ENCODE assay signal across 9 cellular contexts in the genomic region with DNA sequence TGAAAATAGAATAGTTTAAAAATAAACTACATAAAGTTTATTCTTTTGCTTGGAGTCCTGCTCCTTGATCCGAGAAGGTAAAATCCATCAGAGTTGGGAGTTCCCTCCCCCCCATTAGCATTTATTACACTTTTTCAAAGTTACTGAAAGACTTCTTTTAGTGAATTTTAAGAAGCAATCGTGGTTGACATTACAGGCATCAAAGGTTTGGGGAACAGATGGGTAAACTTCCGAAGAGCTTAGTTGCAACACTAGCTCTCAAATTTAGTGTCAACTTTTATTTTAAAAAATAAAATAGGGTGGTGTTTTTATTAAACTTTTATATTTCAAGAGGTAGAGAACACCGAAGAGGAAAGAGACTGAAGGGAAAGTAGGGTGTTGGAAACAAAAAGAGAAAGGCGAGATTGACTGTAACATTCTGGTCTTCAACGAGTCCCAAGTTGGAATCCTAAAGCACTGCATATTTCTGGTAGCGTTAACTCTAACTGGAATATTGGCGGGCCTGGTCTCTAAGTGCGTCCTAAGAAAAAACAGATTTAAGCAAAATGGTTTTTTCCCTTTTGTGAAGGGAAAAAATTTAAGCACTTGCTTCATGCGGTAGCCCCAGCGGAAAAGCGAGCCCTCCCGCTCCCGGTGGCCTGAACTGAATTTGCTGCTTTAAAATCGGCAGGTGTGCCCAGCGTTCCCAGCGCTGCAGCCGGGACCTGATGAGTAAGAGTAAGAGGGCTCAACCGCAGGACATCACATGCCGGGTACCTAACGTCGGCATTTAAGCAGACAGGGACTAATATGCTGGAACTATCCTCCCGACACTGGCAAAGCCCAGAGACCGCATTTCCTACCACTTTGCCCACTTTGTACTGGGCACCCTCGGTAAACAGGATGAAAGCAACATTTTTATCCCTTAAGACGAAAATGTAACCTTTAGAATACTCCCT. TPM values are rescaled to one million over a fixed set of nuclear protein-coding genes. Genes with fewer than 3 reads are reported as not detected.
DNase-seq lines count a peak whose midpoint lies in the region; ATAC-seq, FAIRE-seq and TF ChIP-seq lines count a peak whose summit lies in the region.
"Had no signal": no experiment of that assay in that cellular context is flagged by ENCODE, and none has a peak within 500 bp of the region (broad histone marks: within the 10 kb centered on the region; RNA-seq: fewer than 3 reads in every experiment).

No MANE protein-coding gene starts in this region.

- TF ChIP-seq CTCF in spleen (IDR thresholded peaks at IDR 0.05 in 8 of 11, conservative IDR thresholded peaks at IDR 0.05 in 3 of 11): no peak

- no peak overlapping the region for H3K27ac ChIP-seq in HUES64 (ENCODE audit: low read depth, low read length)
- peak overlapping the region; percentile 48 for H3K27ac ChIP-seq in angular gyrus (ENCODE audit: low read depth, low read length)
- peak overlapping the region in 7 of 8 donors; percentile 85 to 93 (median 87) for H3K27ac ChIP-seq in spleen

- H3K4me3 ChIP-seq in HUES64 (ENCODE audit: low read length) (peak overlapping the region; percentile 63), spleen (peak overlapping the region in 5 of 8 donors; percentile 69 to 93 (median 83))

- H3K9ac ChIP-seq in HUES64 (ENCODE audit: low read depth, low read length): no peak overlapping the region

- H3K9me3 ChIP-seq in HUES64 (ENCODE audit: insufficient read depth, low read depth, low read length): no peaks in the 10 kb centered on the region
- H3K9me3 ChIP-seq in spleen: no peaks in the 10 kb centered on the region

- no peak for ATAC-seq in stimulated activated naive B cell treated with anti-CD40 and anti-IgM and Interleukin-4, amounts not matched to agents 10 μg/mL and 1 μg/mL and 100 μg/mL, for 72 hours (replicated peaks)
- ATAC-seq in GM18909 (IDR thresholded peaks at IDR 0.05; ENCODE audit: poor library complexity, unreplicated experiment) (no peak), GM21529 (IDR thresholded peaks at IDR 0.05; ENCODE audit: unreplicated experiment) (no peak)

- no peak for FAIRE-seq in GM19239 (lab: Jason Lieb, UNC)

- intact Hi-C loops in spleen (cut with DNase I; ENCODE audit: low total_unique reads): loop anchor here (5.0 kb wide), 1 partner anchor 401 kb away; no protein-coding TSS in a partner anchor

- H3K4me1 ChIP-seq in HUES64 (ENCODE audit: insufficient read depth, low read length) (peaks cover 42% of the 10 kb centered on the region), spleen (peaks cover 25 to 73% (median 62%) of the 10 kb centered on the region in 6 donors)

- peak overlapping the region in 1 of 2 donors; percentile 64 for H3K4me3 Mint-ChIP-seq in stimulated activated naive B cell treated with anti-CD40 and anti-IgM and Interleukin-4, amounts not matched to agents 10 μg/mL and 1 μg/mL and 100 μg/mL, for 72 hours

- H3K4me1 Mint-ChIP-seq in stimulated activated naive B cell treated with anti-CD40 and anti-IgM and Interleukin-4, amounts not matched to agents 10 μg/mL and 1 μg/mL and 100 μg/mL, for 72 hours: peaks cover 14 to 36% of the 10 kb centered on the region in 2 donors

- 1% methylated on average over 26 of the region's 26 CpGs for WGBS in HUES64
- 66 to 84% (median 72%) methylated on average over 26 of the region's 26 CpGs for WGBS in spleen, 5 donors

- H3K36me3 ChIP-seq in HUES64 (ENCODE audit: insufficient read depth, low read length): no peaks in the 10 kb centered on the region
- no peaks in the 10 kb centered on the region for H3K36me3 ChIP-seq in spleen

- H3K27me3 Mint-ChIP-seq in stimulated activated naive B cell treated with anti-CD40 and anti-IgM and Interleukin-4, amounts not matched to agents 10 μg/mL and 1 μg/mL and 100 μg/mL, for 72 hours: peaks cover 50 to 61% of the 10 kb centered on the region in 2 donors

- peaks cover 66% of the 10 kb centered on the region for H3K27me3 ChIP-seq in HUES64 (ENCODE audit: insufficient read depth, low read length)
- H3K27me3 ChIP-seq in spleen (replicated peaks in 1 of 7): peaks cover 0 to 67% (median 9%) of the 10 kb centered on the region in 7 donors

- DNase-seq in inferior parietal cortex (ENCODE audit: extremely low spot score): peak; percentile 25
- no peak for DNase-seq in spleen
- DNase-seq in stimulated activated naive B cell treated with anti-CD40 and anti-IgM and Interleukin-4, amounts not matched to agents 10 μg/mL and 1 μg/mL and 100 μg/mL, for 72 hours: no peak
- no peak for DNase-seq in GM19239 (ENCODE audit: insufficient read length, low spot score)
- DNase-seq: activated CD4-positive, CD25-positive, alpha-beta regulatory T cell had no signal

- no peak overlapping the region for H3K27ac Mint-ChIP-seq in stimulated activated naive B cell treated with anti-CD40 and anti-IgM and Interleukin-4, amounts not matched to agents 10 μg/mL and 1 μg/mL and 100 μg/mL, for 72 hours

- no peaks in the 10 kb centered on the region for H3K9me3 Mint-ChIP-seq in stimulated activated naive B cell treated with anti-CD40 and anti-IgM and Interleukin-4, amounts not matched to agents 10 μg/mL and 1 μg/mL and 100 μg/mL, for 72 hours

- no peak for TF ChIP-seq POLR2A in spleen (IDR thresholded peaks at IDR 0.05)

- no peaks in the 10 kb centered on the region for H3K36me3 Mint-ChIP-seq in stimulated activated naive B cell treated with anti-CD40 and anti-IgM and Interleukin-4, amounts not matched to agents 10 μg/mL and 1 μg/mL and 100 μg/mL, for 72 hours

RNA-seq across cellular contexts. Expression of a gene that starts 30.6 kb away (rescaled TPM):
- 1.8 TPM for polyA plus RNA-seq in HUES64 (2013, experiment 1 of 2)
- 1.3 TPM for polyA plus RNA-seq in HUES64 (2013, experiment 2 of 2)
- total RNA-seq in spleen: 10 to 100 TPM; 33.2 to 76.8 (median 40.1) TPM
- polyA plus RNA-seq in spleen: 1 to 10 TPM; 3.1 to 3.7 (median 3.1) TPM
